ENCODE assay signal across 2 cellular contexts in genomic region chr7:131225619-131226101, GRCh38.
TF ChIP-seq lines count a peak whose summit lies in the region.

No MANE protein-coding gene starts in this region.

TF ChIP-seq in IMR-90, 13 proteins besides CTCF, POLR2A, EP300 and RAD21 (continued from another document):
- TF ChIP-seq RCOR1 (IDR thresholded peaks at IDR 0.05; ENCODE audit: insufficient replicate concordance, low read length), result no peak
- TF ChIP-seq RFX5 (IDR thresholded peaks at IDR 0.05; ENCODE audit: low read depth, low read length), result no peak
- TF ChIP-seq BHLHE40 (IDR thresholded peaks at IDR 0.05; ENCODE audit: low read depth, low read length), result no peak
- no peak for TF ChIP-seq CEBPB (IDR thresholded peaks at IDR 0.05; ENCODE audit: low read depth, low read length)
- no peak for TF ChIP-seq ELK1 (IDR thresholded peaks at IDR 0.05; ENCODE audit: borderline replicate concordance, low read depth, low read length)
- no peak for TF ChIP-seq USF2 (IDR thresholded peaks at IDR 0.05; ENCODE audit: low read depth, low read length)
- TF ChIP-seq SMC3 (IDR thresholded peaks at IDR 0.05; ENCODE audit: low read depth, low read length), result no peak
- no peak for TF ChIP-seq MAFK (IDR thresholded peaks at IDR 0.05; ENCODE audit: low read depth, low read length)
- TF ChIP-seq NFE2L2 (IDR thresholded peaks at IDR 0.05; ENCODE audit: low read depth, low read length), result no peak
- TF ChIP-seq MAZ (IDR thresholded peaks at IDR 0.05; ENCODE audit: borderline replicate concordance, low read depth, low read length), result no peak
TF ChIP-seq in IMR-90: peak in this region for 0.

TF ChIP-seq in neural cell, 6 proteins besides CTCF, POLR2A, EP300 and RAD21 (continued from another document):
- no peak for TF ChIP-seq REST (IDR thresholded peaks at IDR 0.05; ENCODE audit: borderline replicate concordance)
